In the genomic region with DNA sequence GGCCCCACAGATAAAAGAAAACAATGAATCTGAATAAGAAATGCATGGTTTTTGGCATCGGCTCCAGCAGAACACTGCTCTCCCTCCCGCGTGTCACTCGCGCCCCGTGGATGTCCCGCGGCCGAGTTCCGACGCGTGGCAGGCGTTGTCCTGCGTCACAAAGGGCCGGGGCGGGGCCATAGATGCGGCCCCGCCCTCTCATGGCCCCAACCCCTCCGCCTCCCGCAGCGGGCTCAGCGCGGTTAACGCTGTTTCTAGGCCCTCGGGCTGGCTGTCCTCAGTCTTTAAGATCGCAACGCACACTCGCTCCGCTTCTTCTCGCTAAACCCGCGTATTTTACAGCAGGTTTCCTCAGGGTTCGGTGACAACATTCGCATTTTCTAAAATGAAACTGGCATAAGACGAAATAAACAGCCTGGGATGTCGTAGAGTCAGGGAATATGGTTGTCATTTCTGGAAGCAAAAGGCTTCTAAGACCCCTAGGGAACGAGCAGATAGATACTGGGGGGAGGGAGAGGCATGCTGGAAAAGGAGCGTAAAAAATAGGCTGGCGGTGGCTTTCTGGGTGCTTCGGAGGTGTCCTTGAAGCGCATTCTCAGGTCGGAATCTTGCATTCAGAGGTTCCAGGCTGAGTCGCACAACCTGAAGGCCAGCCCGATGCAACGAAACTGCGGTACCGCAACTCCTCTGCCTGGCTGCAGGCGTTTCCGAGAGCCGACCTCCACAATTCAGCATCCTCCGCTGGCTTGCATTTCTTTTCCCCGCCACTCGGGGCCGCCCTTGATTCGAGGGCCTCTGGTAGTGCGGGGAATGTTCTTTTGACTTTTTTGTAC, we compare ENCODE assay signal across 8 cellular contexts. TPM values are rescaled to one million over a fixed set of nuclear protein-coding genes. Genes with fewer than 3 reads are reported as not detected.
DNase-seq lines count a peak whose midpoint lies in the region; ATAC-seq and TF ChIP-seq lines count a peak whose summit lies in the region.

A gene with protein sequence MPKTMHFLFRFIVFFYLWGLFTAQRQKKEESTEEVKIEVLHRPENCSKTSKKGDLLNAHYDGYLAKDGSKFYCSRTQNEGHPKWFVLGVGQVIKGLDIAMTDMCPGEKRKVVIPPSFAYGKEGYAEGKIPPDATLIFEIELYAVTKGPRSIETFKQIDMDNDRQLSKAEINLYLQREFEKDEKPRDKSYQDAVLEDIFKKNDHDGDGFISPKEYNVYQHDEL (minus strand): TSS at position 159 of the 833 bp plus-strand sequence. CDS start 101 bp downstream, at position 58.

- peaks cover 15% of the 10 kb centered on the region for H3K36me3 Mint-ChIP-seq in activated T-cell treated with anti-CD3 and anti-CD28 coated beads, Interleukin-2, amount 50 U/mL, for 24 hours (ENCODE audit: low read depth)

- peak within 1 kb of the TSS; percentile 98 for H3K27ac Mint-ChIP-seq in activated T-cell treated with anti-CD3 and anti-CD28 coated beads, Interleukin-2, amount 50 U/mL, for 24 hours

- H3K27me3 ChIP-seq in PC-3 (ENCODE audit: low read length) (no peaks in the 10 kb centered on the region), muscle layer of colon (ENCODE audit: control insufficient read depth in 1 of 2, insufficient read depth in 2 of 2, low read length in 2 of 2) (no peaks in the 10 kb centered on the region)

- peak; percentile 57 for DNase-seq in DMS114 treated with DMSO at 0.1 percent for 48 hours (lab: John Stamatoyannopoulos, UW; ENCODE audit: unreplicated experiment)
- DNase-seq in PC-3 = peak; percentile 83
- peak; percentile 86 for DNase-seq in activated T-cell treated with anti-CD3 and anti-CD28 coated beads, Interleukin-2, amount 50 U/mL, for 24 hours
- DNase-seq in stimulated activated CD8-positive, alpha-beta memory T cell treated with anti-CD3 and anti-CD28 coated beads, Interleukin-7, amount 100 ng/mL, for 24 hours (ENCODE audit: low read depth) = peak; percentile 63

- no peaks in the 10 kb centered on the region for H3K9me2 ChIP-seq in PC-3 (replicated peaks; ENCODE audit: low read length)

- H2AFZ ChIP-seq in PC-3 (ENCODE audit: low read length) = peak within 1 kb of the TSS; percentile 100

- H4K20me1 ChIP-seq in PC-3 (ENCODE audit: low read length) = peaks cover 9% of the 10 kb centered on the region; the same call in 1 of the 2 replicates

- H3K4me1 ChIP-seq in PC-3 (ENCODE audit: insufficient read depth, low read length) = peaks cover 29% of the 10 kb centered on the region
- peaks cover 35% of the 10 kb centered on the region for H3K4me1 ChIP-seq in muscle layer of colon (ENCODE audit: insufficient read depth, low read length)

- peak within 1 kb of the TSS; percentile 96 for H3K4me3 Mint-ChIP-seq in activated T-cell treated with anti-CD3 and anti-CD28 coated beads, Interleukin-2, amount 50 U/mL, for 24 hours

- H3K9me3 Mint-ChIP-seq in activated T-cell treated with anti-CD3 and anti-CD28 coated beads, Interleukin-2, amount 50 U/mL, for 24 hours = no peaks in the 10 kb centered on the region

- CTCF ChIA-PET in PC-3 (lab: Charles Lee) = interaction anchor here (0.6 kb wide), 1 partner anchor 38 kb away, joined by 9 read pairs; no protein-coding TSS in a partner anchor

- peak within 1 kb of the TSS; percentile 98 for H3K4me3 ChIP-seq in PC-3 (ENCODE audit: low read length)
- peak within 1 kb of the TSS; percentile 55 to 94 for H3K4me3 ChIP-seq in muscle layer of colon (ENCODE audit: low read depth in 1 of 2, low read length in 2 of 2)

- peak within 1 kb of the TSS; percentile 97 for H3K4me2 ChIP-seq in PC-3 (ENCODE audit: low read length)

- TF ChIP-seq RAD21 in Ishikawa (IDR thresholded peaks at IDR 0.05; ENCODE audit: low read depth) = peak; percentile 61

- no peaks in the 10 kb centered on the region for H3K36me3 ChIP-seq in PC-3 (ENCODE audit: low read depth, low read length)
- H3K36me3 ChIP-seq in muscle layer of colon (ENCODE audit: insufficient read depth, low read length) = no peaks in the 10 kb centered on the region

- H3K9me3 ChIP-seq in PC-3 (ENCODE audit: low read length) (no peaks in the 10 kb centered on the region), muscle layer of colon (ENCODE audit: low read length) (no peaks in the 10 kb centered on the region)

- H3K27ac ChIP-seq in PC-3 (ENCODE audit: low read length) = peak within 1 kb of the TSS; percentile 39
- H3K27ac ChIP-seq in muscle layer of colon (ENCODE audit: low read depth, low read length) = peak within 1 kb of the TSS; percentile 85

- no peaks in the 10 kb centered on the region for H3K27me3 Mint-ChIP-seq in activated T-cell treated with anti-CD3 and anti-CD28 coated beads, Interleukin-2, amount 50 U/mL, for 24 hours

- peak within 1 kb of the TSS; percentile 78 for H3K9ac ChIP-seq in PC-3 (ENCODE audit: low read length)
- H3K9ac ChIP-seq in muscle layer of colon (ENCODE audit: low read length) = peak within 1 kb of the TSS; percentile 81

- H3F3A ChIP-seq in PC-3 (ENCODE audit: low read length, unreplicated experiment) = no peaks in the 10 kb centered on the region

- TF ChIP-seq CTCF in PC-3 (conservative IDR thresholded peaks at IDR 0.05; ENCODE audit: low read depth, low read length) = peak; percentile 91

- TF ChIP-seq EP300 in Ishikawa (IDR thresholded peaks at IDR 0.05; ENCODE audit: borderline replicate concordance) = no peak

- peaks cover 48% of the 10 kb centered on the region for H3K4me1 Mint-ChIP-seq in activated T-cell treated with anti-CD3 and anti-CD28 coated beads, Interleukin-2, amount 50 U/mL, for 24 hours (ENCODE audit: low read depth)

- peak; percentile 45 for ATAC-seq in GM21526 (IDR thresholded peaks at IDR 0.05; ENCODE audit: low FRiP score, unreplicated experiment)
- ATAC-seq in PC-3 = peak; percentile 59
- ATAC-seq in esophagus mucosa = peak; percentile 88

- peaks cover 34% of the 10 kb centered on the region for H3K79me2 ChIP-seq in PC-3 (ENCODE audit: low read length)

- POLR2A ChIA-PET in PC-3 (lab: Charles Lee; ENCODE audit: unreplicated experiment) = no interaction called here

- intact Hi-C loops in PC-3 (cut with micrococcal nuclease) = loop anchor here (1.0 to 10.0 kb wide), 3 partner anchors 27 to 286 kb away; partner anchors contain the start of genes PJVK and PRKRA

- BruUV-seq in PC-3 (replicated peaks; lab: Mats Ljungman, UMichigan) = no TSS peak

TF ChIP-seq in Ishikawa, 13 proteins besides CTCF, POLR2A, EP300 and RAD21:
- no peak for TF ChIP-seq EGR1 (IDR thresholded peaks at IDR 0.05)
- TF ChIP-seq CREB1 (IDR thresholded peaks at IDR 0.05; ENCODE audit: low read depth) = peak; percentile 80
- peak; percentile 61 for TF ChIP-seq TAF1 (IDR thresholded peaks at IDR 0.05; ENCODE audit: low read depth)
- TF ChIP-seq TCF12 (IDR thresholded peaks at IDR 0.05; ENCODE audit: low read depth) = 0 out of 2 replicates have a peak, but pooled peaks have one; percentile 46
- TF ChIP-seq CEBPB (IDR thresholded peaks at IDR 0.05) = no peak
- TF ChIP-seq, protein P1, sequence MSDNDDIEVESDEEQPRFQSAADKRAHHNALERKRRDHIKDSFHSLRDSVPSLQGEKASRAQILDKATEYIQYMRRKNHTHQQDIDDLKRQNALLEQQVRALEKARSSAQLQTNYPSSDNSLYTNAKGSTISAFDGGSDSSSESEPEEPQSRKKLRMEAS (IDR thresholded peaks at IDR 0.05) = peak; percentile 94

RNA-seq across cellular contexts. Expression of the gene that starts here (rescaled TPM):
- total RNA-seq in PC-3 (2014; rRNA removed) (3.7 and 4.2 TPM in 2 replicates), esophagus mucosa (1.00 TPM)

Comparison
In these comparisons a context has a peak if more than half of its experiments do, and no peak if none do; other contexts are left out.
1. Peak in every context shown above with its lines: DNase-seq, ATAC-seq, H3K4me3 ChIP-seq and H3K27ac ChIP-seq.
2. Peak in ATAC-seq in esophagus mucosa; RNA of the gene not detected or under 1 TPM.